In genomic region chr5:179986328-179986727, GRCh38 we compare ENCODE assay signal across 1 cellular context.
TF ChIP-seq lines count a peak whose summit lies in the region.

No MANE protein-coding gene starts in this region.

TF ChIP-seq in HCT116, 20 proteins besides CTCF, POLR2A, EP300 and RAD21 (continued from another document):
- no peak for TF ChIP-seq REST (IDR thresholded peaks at IDR 0.05; ENCODE audit: low read depth)
- TF ChIP-seq JUND (IDR thresholded peaks at IDR 0.05) = no peak
- no peak for TF ChIP-seq POLR2AphosphoS5 (IDR thresholded peaks at IDR 0.05; ENCODE audit: low read depth, low read length)
- TF ChIP-seq CBX3 (IDR thresholded peaks at IDR 0.05; ENCODE audit: low read depth) = no peak
- no peak for TF ChIP-seq CEBPB (IDR thresholded peaks at IDR 0.05; ENCODE audit: low read depth)
TF ChIP-seq in HCT116: peak in this region for 0.
